ENCODE assay signal across 1 cellular context in genomic region chr22:23691748-23692423, GRCh38.
TF ChIP-seq lines count a peak whose summit lies in the region.

No MANE protein-coding gene starts in this region.

TF ChIP-seq in K562, 482 proteins besides CTCF, POLR2A, EP300 and RAD21:
- TF ChIP-seq PHB2 (IDR thresholded peaks at IDR 0.05; ENCODE audit: low read depth) (no peak), POLR2G (IDR thresholded peaks at IDR 0.05; ENCODE audit: low read depth, low read length) (0 out of 2 replicates have a peak, but pooled peaks have one; percentile 18)
